Comparison of ENCODE assay signal across 15 cellular contexts in the genomic region with DNA sequence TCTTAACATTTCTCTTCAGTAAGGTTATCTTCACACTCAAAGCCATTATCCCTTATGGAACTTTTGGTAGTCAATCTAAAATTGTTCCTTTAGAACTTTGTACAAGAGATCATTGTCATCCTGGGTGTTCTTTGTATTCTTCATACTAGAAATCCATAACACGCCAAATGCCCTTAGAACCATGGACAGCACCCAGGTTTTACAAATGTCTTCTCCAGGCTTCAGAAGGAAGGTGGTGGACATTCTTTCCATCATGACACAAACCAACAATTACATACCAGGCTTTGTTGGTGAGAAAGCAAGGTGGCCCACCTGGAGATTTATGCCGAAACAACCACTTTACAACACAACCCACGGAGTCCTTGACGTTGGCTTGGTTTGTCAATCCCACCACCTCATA.
DNase-seq lines count a peak whose midpoint lies in the region; ATAC-seq, FAIRE-seq and TF ChIP-seq lines count a peak whose summit lies in the region.
"Had no signal": no experiment of that assay in that cellular context is flagged by ENCODE, and none has a peak within 500 bp of the region (broad histone marks: within the 10 kb centered on the region; RNA-seq: fewer than 3 reads in every experiment).

No MANE protein-coding gene starts in this region.

- no peaks in the 10 kb centered on the region for H3K36me3 Mint-ChIP-seq in GM23338 (ENCODE audit: low read depth)
- H3K36me3 Mint-ChIP-seq in activated naive CD4-positive, alpha-beta T cell treated with anti-CD3 and anti-CD28 coated beads, Interleukin-2, amount 50 U/mL, for 72 hours = no peaks in the 10 kb centered on the region

- H3K4me1 ChIP-seq in GM23338 (ENCODE audit: insufficient read depth) (peaks cover 13% of the 10 kb centered on the region; the same call in 1 of the 2 replicates), GM12878 (ENCODE audit: control insufficient read depth, insufficient read depth, low read length) (no peaks in the 10 kb centered on the region), vagina (no peaks in the 10 kb centered on the region), PC-9 (replicated peaks; ENCODE audit: insufficient read depth) (no peaks in the 10 kb centered on the region)

- no peaks in the 10 kb centered on the region for H3K27me3 Mint-ChIP-seq in GM23338 (ENCODE audit: insufficient read depth, low read depth, poor library complexity)

- no peak for TF ChIP-seq RAD21 in GM12878 (IDR thresholded peaks at IDR 0.05; ENCODE audit: insufficient read depth, low read depth, low read length)

- SMC1A ChIA-PET in GM12878 (lab: Charles Lee; ENCODE audit: uncharacterized antibody, unreplicated experiment) = no interaction called here

- no peak overlapping the region for H3K27ac Mint-ChIP-seq in GM23338
- H3K27ac Mint-ChIP-seq in activated naive CD4-positive, alpha-beta T cell treated with anti-CD3 and anti-CD28 coated beads, Interleukin-2, amount 50 U/mL, for 72 hours = no peak overlapping the region
- H3K27ac Mint-ChIP-seq: H9 had no signal

- H3K4me1 Mint-ChIP-seq in GM23338 = peaks cover 6% of the 10 kb centered on the region; the same call in 2 of the 3 replicates

- intact Hi-C loops in GM12878 (cut with micrococcal nuclease; ENCODE audit: unreplicated experiment) = no loop called here
- intact Hi-C loops in vagina (cut with DNase I) = no loop called here
- intact Hi-C loops in PC-9 (cut with micrococcal nuclease; ENCODE audit: unreplicated experiment) = no loop called here

- no peak for ATAC-seq in GM23338
- no peak for ATAC-seq in GM12878
- no peak for ATAC-seq in activated naive CD4-positive, alpha-beta T cell treated with anti-CD3 and anti-CD28 coated beads, Interleukin-2, amount 50 U/mL, for 72 hours
- ATAC-seq in HG03442 (IDR thresholded peaks at IDR 0.05; ENCODE audit: unreplicated experiment) = no peak
- ATAC-seq: Panc1 had no signal

- FAIRE-seq in GM12878 (lab: Jason Lieb, UNC) = no peak

- no peak overlapping the region for H3K4me2 ChIP-seq in GM23338
- H3K4me2 ChIP-seq in GM12878 (ENCODE audit: control insufficient read depth, insufficient read depth) = no peak overlapping the region
- H3K4me2 ChIP-seq in PC-9 = no peak overlapping the region

- RAD21 ChIA-PET in GM12878 (lab: Charles Lee; ENCODE audit: unreplicated experiment) = no interaction called here

- no peak for TF ChIP-seq EP300 in GM12878 (IDR thresholded peaks at IDR 0.05; ENCODE audit: borderline replicate concordance in 1 of 2, control insufficient read depth in 1 of 2, low read depth in 2 of 2, low read length in 2 of 2)

- DNase-seq in GM23338 (ENCODE audit: low spot score) (no peak), NCI-H226 (peak; percentile 21), GM12878 (ENCODE audit: low read depth, low spot score) (no peak), fibroblast of the aortic adventitia (ENCODE audit: low read depth) (peak; percentile 31), vagina (ENCODE audit: extremely low spot score in 2 of 2) (no peak), PC-9 (no peak)
- DNase-seq in activated naive CD4-positive, alpha-beta T cell treated with anti-CD3 and anti-CD28 coated beads, Interleukin-2, amount 50 U/mL, for 72 hours (ENCODE audit: low spot score in 2 of 2) = no peak
- DNase-seq: DMS 273 treated with DMSO at 0.1 percent for 48 hours, H9, NCI-H1092, NCI-H1694, NCI-H69, Right ventricle myocardium superior had no signal

- no peaks in the 10 kb centered on the region for H3K9me2 ChIP-seq in GM23338 (ENCODE audit: insufficient read depth)
- no peaks in the 10 kb centered on the region for H3K9me2 ChIP-seq in PC-9 (ENCODE audit: insufficient read depth)

- in situ Hi-C loops in GM12878 (cut with MboI) = no loop called here

- H2AFZ ChIP-seq in GM23338 = no peak overlapping the region
- no peak overlapping the region for H2AFZ ChIP-seq in GM12878 (ENCODE audit: control insufficient read depth, low read depth, low read length)
- H2AFZ ChIP-seq in PC-9 = no peak overlapping the region

- POLR2A ChIA-PET in GM12878 (lab: Charles Lee) = no interaction called here
- POLR2A ChIA-PET in PC-9 (lab: Charles Lee; ENCODE audit: unreplicated experiment) = no interaction called here

- TF ChIP-seq POLR2A in GM12878 (IDR thresholded peaks at IDR 0.05; ENCODE audit: low read depth, low read length) = no peak
- no peak for TF ChIP-seq POLR2A in vagina (IDR thresholded peaks at IDR 0.05)

- H3F3A ChIP-seq in GM23338 (replicated peaks; ENCODE audit: low read depth) = no peaks in the 10 kb centered on the region
- H3F3A ChIP-seq in PC-9 (ENCODE audit: insufficient read depth, low read depth) = no peaks in the 10 kb centered on the region

- WGBS in GM12878 (ENCODE audit: insufficient coverage, insufficient replicate concordance, low lambda C conversion rate, missing lambda C conversion rate) = 47% methylated on average over 4 of the region's 4 CpGs

- H3K27ac ChIP-seq in GM23338 (ENCODE audit: low read depth) = no peak overlapping the region
- no peak overlapping the region for H3K27ac ChIP-seq in GM12878 (ENCODE audit: control insufficient read depth, insufficient read depth)
- no peak overlapping the region for H3K27ac ChIP-seq in vagina
- no peak overlapping the region for H3K27ac ChIP-seq in PC-9

- H4K20me1 ChIP-seq in GM23338 (replicated peaks; ENCODE audit: insufficient read depth) (no peaks in the 10 kb centered on the region), GM12878 (ENCODE audit: control insufficient read depth, insufficient read depth) (no peaks in the 10 kb centered on the region), PC-9 (ENCODE audit: insufficient read depth) (no peaks in the 10 kb centered on the region; the same call in 1 of the 2 replicates)

- no peaks in the 10 kb centered on the region for H3K79me2 ChIP-seq in GM23338 (replicated peaks; ENCODE audit: insufficient read depth)
- H3K79me2 ChIP-seq in GM12878 (ENCODE audit: control insufficient read depth, insufficient read depth, low read length) = no peaks in the 10 kb centered on the region
- no peaks in the 10 kb centered on the region for H3K79me2 ChIP-seq in PC-9 (ENCODE audit: low read depth)

- H3K36me3 ChIP-seq in GM23338 (ENCODE audit: insufficient read depth) (no peaks in the 10 kb centered on the region), GM12878 (ENCODE audit: control insufficient read depth in 2 of 2, insufficient read depth in 2 of 2, low read length in 1 of 2) (no peaks in the 10 kb centered on the region), vagina (no peaks in the 10 kb centered on the region), PC-9 (ENCODE audit: low read depth) (no peaks in the 10 kb centered on the region)

- H3K27me3 ChIP-seq in GM23338 (ENCODE audit: insufficient read depth) (no peaks in the 10 kb centered on the region), GM12878 (replicated peaks in 1 of 2; ENCODE audit: control insufficient read depth in 2 of 2, insufficient read depth in 2 of 2, low read length in 1 of 2) (no peaks in the 10 kb centered on the region), vagina (no peaks in the 10 kb centered on the region), PC-9 (ENCODE audit: insufficient read depth, low read depth) (no peaks in the 10 kb centered on the region; the same call in 1 of the 2 replicates)

- CTCF ChIA-PET in GM12878 (lab: Yijun Ruan, JAX) (no interaction called here), PC-9 (lab: Charles Lee) (no interaction called here)

- H3K4me3 ChIP-seq in GM23338 = no peak overlapping the region
- no peak overlapping the region for H3K4me3 ChIP-seq in GM12878
- no peak overlapping the region for H3K4me3 ChIP-seq in fibroblast of the aortic adventitia (ENCODE audit: low read depth, low read length)
- no peak overlapping the region for H3K4me3 ChIP-seq in vagina
- no peak overlapping the region for H3K4me3 ChIP-seq in PC-9

- no TSS peak for BruUV-seq in GM12878 (replicated peaks; lab: Mats Ljungman, UMichigan)
- no TSS peak for BruUV-seq in PC-9 (replicated peaks; lab: Mats Ljungman, UMichigan)

- H3K9me3 Mint-ChIP-seq in GM23338 = peaks cover 2% of the 10 kb centered on the region; the same call in 1 of the 3 replicates
- H3K9me3 Mint-ChIP-seq in activated naive CD4-positive, alpha-beta T cell treated with anti-CD3 and anti-CD28 coated beads, Interleukin-2, amount 50 U/mL, for 72 hours = peaks cover 0 to 15% of the 10 kb centered on the region in 2 donors
- H3K9me3 Mint-ChIP-seq: H9 had no signal

- TF ChIP-seq CTCF in GM23338 (conservative IDR thresholded peaks at IDR 0.05; ENCODE audit: low read depth in 2 of 2) (no peak), GM12878 (IDR thresholded peaks at IDR 0.05 in 2 of 3, conservative IDR thresholded peaks at IDR 0.05 in 1 of 3; ENCODE audit: control insufficient read depth in 2 of 3, extremely low read depth in 1 of 3, insufficient read depth in 1 of 3, low read depth in 3 of 3, low read length in 3 of 3) (no peak), fibroblast of the aortic adventitia (IDR thresholded peaks at IDR 0.05; ENCODE audit: insufficient read depth, low read length) (no peak), vagina (IDR thresholded peaks at IDR 0.05) (no peak), PC-9 (conservative IDR thresholded peaks at IDR 0.05) (no peak)

- no peak overlapping the region for H3K9ac ChIP-seq in GM12878 (ENCODE audit: control insufficient read depth, insufficient read depth, low read length)

- H3K4me3 Mint-ChIP-seq in GM23338 = no peak overlapping the region
- H3K4me3 Mint-ChIP-seq: H9 had no signal

- H3K9me3 ChIP-seq in GM12878 (replicated peaks; ENCODE audit: control insufficient read depth, insufficient read depth, low read length) (no peaks in the 10 kb centered on the region), vagina (no peaks in the 10 kb centered on the region), PC-9 (ENCODE audit: insufficient read depth, low read depth) (no peaks in the 10 kb centered on the region)

TF ChIP-seq in GM23338, 12 proteins besides CTCF, POLR2A, EP300 and RAD21 (continues in another document):
- TF ChIP-seq ZNF331 (CRISPR knock-in tag; IDR thresholded peaks at IDR 0.05; ENCODE audit: low read depth) (no peak), JUNB (IDR thresholded peaks at IDR 0.05; ENCODE audit: unreplicated experiment) (no peak)

Comparison
In these comparisons a context has a peak if more than half of its experiments do, and no peak if none do; other contexts are left out.
1. DNase-seq: peak in NCI-H226 (single experiment) and fibroblast of the aortic adventitia (single experiment); none in GM23338 (single experiment), GM12878 (single experiment), activated naive CD4-positive, alpha-beta T cell treated with anti-CD3 and anti-CD28 coated beads, Interleukin-2, amount 50 U/mL, for 72 hours (0 of 2), vagina (0 of 2) and PC-9 (0 of 2).